In the genomic region with DNA sequence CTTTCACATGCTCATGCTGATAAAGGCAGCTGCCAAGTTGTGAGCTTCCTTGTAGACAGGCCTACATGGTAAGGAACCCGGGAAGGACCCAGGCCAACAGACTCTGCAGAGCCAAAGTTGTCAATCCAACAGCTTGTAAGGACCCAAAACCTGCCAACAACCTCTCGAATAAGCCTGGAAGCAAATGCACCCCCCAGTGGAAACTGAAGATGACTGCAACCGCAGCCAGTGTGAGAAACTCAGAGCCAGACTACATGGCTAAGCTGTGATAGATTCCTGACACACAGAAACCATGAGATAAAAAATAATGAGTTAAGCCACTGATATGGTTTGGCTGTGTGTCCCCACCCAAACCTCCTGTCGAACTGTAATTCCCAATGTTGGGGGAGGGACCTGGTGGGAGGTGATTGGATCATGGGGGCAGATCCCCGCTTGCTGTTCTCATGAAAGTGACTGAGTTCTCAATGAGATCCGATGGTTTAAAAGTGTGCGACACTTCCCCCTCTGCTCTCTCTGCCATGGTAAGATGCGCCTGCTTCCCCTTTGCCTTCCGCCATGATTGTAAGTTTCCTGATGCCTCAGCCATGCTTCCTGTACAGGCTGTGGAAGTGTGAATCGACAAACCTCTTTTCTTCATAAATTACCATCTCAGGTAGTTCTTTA, we compare ENCODE assay signal across 9 cellular contexts. TPM values are rescaled to one million over a fixed set of nuclear protein-coding genes. Genes with fewer than 3 reads are reported as not detected.
DNase-seq lines count a peak whose midpoint lies in the region; ATAC-seq, FAIRE-seq and TF ChIP-seq lines count a peak whose summit lies in the region.
"Had no signal": no experiment of that assay in that cellular context is flagged by ENCODE, and none has a peak within 500 bp of the region (broad histone marks: within the 10 kb centered on the region; RNA-seq: fewer than 3 reads in every experiment).

No MANE protein-coding gene starts in this region.

- no peak overlapping the region for H3K4me3 Mint-ChIP-seq in activated CD4-positive, alpha-beta T cell treated with anti-CD3 and anti-CD28 coated beads for 36 hours

- H3K27me3 Mint-ChIP-seq in activated CD4-positive, alpha-beta T cell treated with anti-CD3 and anti-CD28 coated beads for 36 hours: peaks cover 17% of the 10 kb centered on the region

- ATAC-seq in activated CD4-positive, alpha-beta T cell treated with anti-CD3 and anti-CD28 coated beads for 36 hours: peak; percentile 44
- ATAC-seq in HG03175 (IDR thresholded peaks at IDR 0.05; ENCODE audit: unreplicated experiment): no peak

- no peak overlapping the region for H3K27ac ChIP-seq in colonic mucosa

- intact Hi-C loops in activated CD4-positive, alpha-beta T cell treated with anti-CD3 and anti-CD28 coated beads for 36 hours (cut with DNase I, micrococcal nuclease): no loop called here
- intact Hi-C loops in posterior vena cava (cut with DNase I): no loop called here
- intact Hi-C loops in colonic mucosa (cut with DNase I): no loop called here

- TF ChIP-seq CTCF in NB4 (IDR thresholded peaks at IDR 0.05; ENCODE audit: low read depth, low read length) (peak; percentile 75), bronchial epithelial cell (IDR thresholded peaks at IDR 0.05; ENCODE audit: insufficient read depth, low read length, severe bottlenecking) (peak; percentile 33), colonic mucosa (IDR thresholded peaks at IDR 0.05) (no peak)

- no peak for FAIRE-seq in bronchial epithelial cell (lab: Jason Lieb, UNC)

- H3K27ac Mint-ChIP-seq in activated CD4-positive, alpha-beta T cell treated with anti-CD3 and anti-CD28 coated beads for 36 hours: no peak overlapping the region

- DNase-seq in activated CD4-positive, alpha-beta T cell treated with anti-CD3 and anti-CD28 coated beads for 36 hours: peak; percentile 33
- no peak for DNase-seq in activated CD4-positive, alpha-beta T cell treated with anti-CD3 and anti-CD28 coated beads, Interleukin-2, amount 50 U/mL, for 4 hours
- peak; percentile 70 for DNase-seq in NB4 (ENCODE audit: low read depth)
- peak; percentile 29 for DNase-seq in bronchial epithelial cell (ENCODE audit: low read depth)
- peak; percentile 10 for DNase-seq in posterior vena cava (ENCODE audit: low spot score)
- DNase-seq in colonic mucosa: no peak
- no peak for DNase-seq in activated naive CD4-positive, alpha-beta T cell treated with anti-CD3 and anti-CD28 coated beads, Interleukin-2, amount 50 U/mL, for 16 hours

- TF ChIP-seq POLR2A in NB4 (IDR thresholded peaks at IDR 0.05; ENCODE audit: extremely low read depth, insufficient read length): no peak

- H3K27me3 ChIP-seq in bronchial epithelial cell (ENCODE audit: control insufficient read depth, insufficient read depth, low read length) (no peaks in the 10 kb centered on the region), colonic mucosa (peaks cover 6% of the 10 kb centered on the region)

- H3K4me1 ChIP-seq in colonic mucosa: no peaks in the 10 kb centered on the region

- H3K9ac ChIP-seq in colonic mucosa (ENCODE audit: low read depth in 2 of 2, low read length in 2 of 2): no peak overlapping the region

- CTCF ChIA-PET in activated CD4-positive, alpha-beta T cell treated with anti-CD3 and anti-CD28 coated beads for 36 hours (lab: Charles Lee): interaction anchor here (0.6 to 1.1 kb wide), 5 partner anchors 172 to 234 kb away, joined by 3 to 6 read pairs (median 3); no protein-coding TSS in a partner anchor

- H3K36me3 Mint-ChIP-seq in activated CD4-positive, alpha-beta T cell treated with anti-CD3 and anti-CD28 coated beads for 36 hours (ENCODE audit: low read depth): no peaks in the 10 kb centered on the region

- H3K36me3 ChIP-seq in bronchial epithelial cell (ENCODE audit: control insufficient read depth, insufficient read depth, low read length) (no peaks in the 10 kb centered on the region), colonic mucosa (no peaks in the 10 kb centered on the region)

- no peaks in the 10 kb centered on the region for H3K9me3 Mint-ChIP-seq in activated CD4-positive, alpha-beta T cell treated with anti-CD3 and anti-CD28 coated beads for 36 hours (ENCODE audit: low read depth)

- POLR2A ChIA-PET in activated CD4-positive, alpha-beta T cell treated with anti-CD3 and anti-CD28 coated beads for 36 hours (lab: Charles Lee): no interaction called here

- H3K4me1 Mint-ChIP-seq in activated CD4-positive, alpha-beta T cell treated with anti-CD3 and anti-CD28 coated beads for 36 hours: no peaks in the 10 kb centered on the region

- H3K4me3 ChIP-seq in NB4 (ENCODE audit: low read depth, low read length) (no peak overlapping the region), bronchial epithelial cell (ENCODE audit: low read depth, low read length) (no peak overlapping the region), colonic mucosa (no peak overlapping the region)

- H3K9me3 ChIP-seq in colonic mucosa: no peaks in the 10 kb centered on the region

RNA-seq across cellular contexts. Expression of a gene that starts 18.8 kb away (rescaled TPM):
- not detected for total RNA-seq in activated CD4-positive, alpha-beta T cell treated with anti-CD3 and anti-CD28 coated beads for 36 hours
- total RNA-seq in bronchial epithelial cell: not detected in 2 replicates
- total RNA-seq in posterior vena cava: not detected
- total RNA-seq in colonic mucosa: not detected
- total RNA-seq: cerebellum had no signal

RNA-seq across cellular contexts. Expression of a gene that starts 20.8 kb away (rescaled TPM):
- total RNA-seq in activated CD4-positive, alpha-beta T cell treated with anti-CD3 and anti-CD28 coated beads for 36 hours: 1 to 10 TPM; 1.3 to 3.0 TPM
- total RNA-seq in bronchial epithelial cell (0.13 and 0.53 TPM in 2 replicates), posterior vena cava (1 to 10 TPM in 1 of 2 donors, under 1 TPM in 1; 0.57 to 1.1 TPM), colonic mucosa (under 1 TPM in 1 of 2 donors, not detected in 1; 0.30 TPM)

RNA-seq across cellular contexts. Expression of a gene that starts 23.2 kb away (rescaled TPM):
- total RNA-seq in activated CD4-positive, alpha-beta T cell treated with anti-CD3 and anti-CD28 coated beads for 36 hours: not detected
- total RNA-seq in bronchial epithelial cell: not detected in 2 replicates
- total RNA-seq in posterior vena cava: not detected
- not detected for total RNA-seq in colonic mucosa
- total RNA-seq: cerebellum had no signal

RNA-seq across cellular contexts. Expression of a gene that starts 39.5 kb away (rescaled TPM):
- not detected for total RNA-seq in activated CD4-positive, alpha-beta T cell treated with anti-CD3 and anti-CD28 coated beads for 36 hours
- total RNA-seq in bronchial epithelial cell: not detected in 2 replicates
- 1 to 10 TPM in 1 of 2 donors, not detected in 1; 2.2 TPM for total RNA-seq in posterior vena cava
- total RNA-seq in colonic mucosa: 10 to 100 TPM in 1 of 2 donors, not detected in 1; 13.7 TPM
- total RNA-seq: cerebellum had no signal

RNA-seq across cellular contexts. Expression of a gene that starts 47.6 kb away (rescaled TPM):
- total RNA-seq in activated CD4-positive, alpha-beta T cell treated with anti-CD3 and anti-CD28 coated beads for 36 hours: not detected
- not detected in 2 replicates for total RNA-seq in bronchial epithelial cell
- not detected for total RNA-seq in posterior vena cava
- not detected for total RNA-seq in colonic mucosa

Comparison
In these comparisons a context has a peak if more than half of its experiments do, and no peak if none do; other contexts are left out.
1. DNase-seq: peak in activated CD4-positive, alpha-beta T cell treated with anti-CD3 and anti-CD28 coated beads for 36 hours (single experiment), NB4 (single experiment), bronchial epithelial cell (single experiment) and posterior vena cava (single experiment); none in activated CD4-positive, alpha-beta T cell treated with anti-CD3 and anti-CD28 coated beads, Interleukin-2, amount 50 U/mL, for 4 hours (0 of 2), colonic mucosa (single experiment) and activated naive CD4-positive, alpha-beta T cell treated with anti-CD3 and anti-CD28 coated beads, Interleukin-2, amount 50 U/mL, for 16 hours (single experiment).